1 cellular context compared by ENCODE assay signal in the genomic region with DNA sequence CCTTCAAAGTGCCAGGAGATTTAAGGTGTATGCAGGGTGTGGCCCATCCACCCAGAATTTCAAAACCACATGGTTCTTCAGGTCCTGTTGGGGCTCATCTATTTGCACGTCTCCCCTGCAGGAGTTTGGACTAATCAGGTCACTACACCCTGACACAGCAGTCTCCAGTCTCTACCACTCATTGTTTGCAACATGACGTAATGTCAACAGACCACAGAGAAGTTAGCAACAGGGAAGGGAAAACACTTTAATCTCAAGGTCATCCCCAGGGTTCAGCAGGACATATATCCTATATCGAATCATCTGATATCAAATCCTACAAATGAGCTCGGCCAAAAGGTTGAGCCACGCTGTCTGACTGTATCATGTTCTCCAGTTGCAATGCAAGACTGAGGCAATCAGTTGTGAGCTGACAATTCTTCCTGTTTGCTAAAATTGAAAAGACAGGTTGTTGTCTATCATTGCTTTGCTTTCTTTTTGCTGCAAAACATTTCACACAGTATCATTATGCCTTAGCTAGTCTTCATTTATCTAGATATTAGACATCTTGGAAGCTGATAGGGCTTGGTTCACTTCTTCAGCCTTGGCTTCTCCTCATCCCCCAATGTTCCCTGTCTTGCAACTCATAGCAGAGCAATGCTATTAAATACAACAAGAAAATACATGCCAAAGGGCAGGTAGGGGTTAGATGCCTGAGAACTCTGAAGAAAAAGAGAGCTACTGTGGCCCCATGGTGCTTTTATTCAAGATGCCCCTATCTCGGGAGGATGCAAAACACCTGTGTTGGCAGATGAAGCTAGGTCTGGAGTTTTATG.
TF ChIP-seq lines count a peak whose summit lies in the region.

No MANE protein-coding gene starts in this region.

TF ChIP-seq in HepG2, 621 proteins besides CTCF, POLR2A, EP300 and RAD21 (continued from another document and continues in another):
- TF ChIP-seq, protein P1, sequence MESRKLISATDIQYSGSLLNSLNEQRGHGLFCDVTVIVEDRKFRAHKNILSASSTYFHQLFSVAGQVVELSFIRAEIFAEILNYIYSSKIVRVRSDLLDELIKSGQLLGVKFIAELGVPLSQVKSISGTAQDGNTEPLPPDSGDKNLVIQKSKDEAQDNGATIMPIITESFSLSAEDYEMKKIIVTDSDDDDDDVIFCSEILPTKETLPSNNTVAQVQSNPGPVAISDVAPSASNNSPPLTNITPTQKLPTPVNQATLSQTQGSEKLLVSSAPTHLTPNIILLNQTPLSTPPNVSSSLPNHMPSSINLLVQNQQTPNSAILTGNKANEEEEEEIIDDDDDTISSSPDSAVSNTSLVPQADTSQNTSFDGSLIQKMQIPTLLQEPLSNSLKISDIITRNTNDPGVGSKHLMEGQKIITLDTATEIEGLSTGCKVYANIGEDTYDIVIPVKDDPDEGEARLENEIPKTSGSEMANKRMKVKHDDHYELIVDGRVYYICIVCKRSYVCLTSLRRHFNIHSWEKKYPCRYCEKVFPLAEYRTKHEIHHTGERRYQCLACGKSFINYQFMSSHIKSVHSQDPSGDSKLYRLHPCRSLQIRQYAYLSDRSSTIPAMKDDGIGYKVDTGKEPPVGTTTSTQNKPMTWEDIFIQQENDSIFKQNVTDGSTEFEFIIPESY (CRISPR knock-in tag; IDR thresholded peaks at IDR 0.05), result no peak
- no peak for TF ChIP-seq EED (CRISPR knock-in tag; IDR thresholded peaks at IDR 0.05)
- TF ChIP-seq, protein P2, sequence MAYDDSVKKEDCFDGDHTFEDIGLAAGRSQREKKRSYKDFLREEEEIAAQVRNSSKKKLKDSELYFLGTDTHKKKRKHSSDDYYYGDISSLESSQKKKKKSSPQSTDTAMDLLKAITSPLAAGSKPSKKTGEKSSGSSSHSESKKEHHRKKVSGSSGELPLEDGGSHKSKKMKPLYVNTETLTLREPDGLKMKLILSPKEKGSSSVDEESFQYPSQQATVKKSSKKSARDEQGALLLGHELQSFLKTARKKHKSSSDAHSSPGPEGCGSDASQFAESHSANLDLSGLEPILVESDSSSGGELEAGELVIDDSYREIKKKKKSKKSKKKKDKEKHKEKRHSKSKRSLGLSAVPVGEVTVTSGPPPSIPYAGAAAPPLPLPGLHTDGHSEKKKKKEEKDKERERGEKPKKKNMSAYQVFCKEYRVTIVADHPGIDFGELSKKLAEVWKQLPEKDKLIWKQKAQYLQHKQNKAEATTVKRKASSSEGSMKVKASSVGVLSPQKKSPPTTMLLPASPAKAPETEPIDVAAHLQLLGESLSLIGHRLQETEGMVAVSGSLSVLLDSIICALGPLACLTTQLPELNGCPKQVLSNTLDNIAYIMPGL (CRISPR knock-in tag; IDR thresholded peaks at IDR 0.05; ENCODE audit: borderline replicate concordance in 1 of 2, low read depth in 1 of 2), result 0 out of 4 replicates have a peak, but pooled peaks of 1 of the 2 experiments have one; percentile 28
- no peak for TF ChIP-seq PAWR (CRISPR knock-in tag; IDR thresholded peaks at IDR 0.05; ENCODE audit: borderline replicate concordance)
- TF ChIP-seq, protein P3, sequence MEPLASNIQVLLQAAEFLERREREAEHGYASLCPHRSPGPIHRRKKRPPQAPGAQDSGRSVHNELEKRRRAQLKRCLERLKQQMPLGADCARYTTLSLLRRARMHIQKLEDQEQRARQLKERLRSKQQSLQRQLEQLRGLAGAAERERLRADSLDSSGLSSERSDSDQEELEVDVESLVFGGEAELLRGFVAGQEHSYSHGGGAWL (CRISPR knock-in tag; IDR thresholded peaks at IDR 0.05), result no peak
- TF ChIP-seq, protein P4, sequence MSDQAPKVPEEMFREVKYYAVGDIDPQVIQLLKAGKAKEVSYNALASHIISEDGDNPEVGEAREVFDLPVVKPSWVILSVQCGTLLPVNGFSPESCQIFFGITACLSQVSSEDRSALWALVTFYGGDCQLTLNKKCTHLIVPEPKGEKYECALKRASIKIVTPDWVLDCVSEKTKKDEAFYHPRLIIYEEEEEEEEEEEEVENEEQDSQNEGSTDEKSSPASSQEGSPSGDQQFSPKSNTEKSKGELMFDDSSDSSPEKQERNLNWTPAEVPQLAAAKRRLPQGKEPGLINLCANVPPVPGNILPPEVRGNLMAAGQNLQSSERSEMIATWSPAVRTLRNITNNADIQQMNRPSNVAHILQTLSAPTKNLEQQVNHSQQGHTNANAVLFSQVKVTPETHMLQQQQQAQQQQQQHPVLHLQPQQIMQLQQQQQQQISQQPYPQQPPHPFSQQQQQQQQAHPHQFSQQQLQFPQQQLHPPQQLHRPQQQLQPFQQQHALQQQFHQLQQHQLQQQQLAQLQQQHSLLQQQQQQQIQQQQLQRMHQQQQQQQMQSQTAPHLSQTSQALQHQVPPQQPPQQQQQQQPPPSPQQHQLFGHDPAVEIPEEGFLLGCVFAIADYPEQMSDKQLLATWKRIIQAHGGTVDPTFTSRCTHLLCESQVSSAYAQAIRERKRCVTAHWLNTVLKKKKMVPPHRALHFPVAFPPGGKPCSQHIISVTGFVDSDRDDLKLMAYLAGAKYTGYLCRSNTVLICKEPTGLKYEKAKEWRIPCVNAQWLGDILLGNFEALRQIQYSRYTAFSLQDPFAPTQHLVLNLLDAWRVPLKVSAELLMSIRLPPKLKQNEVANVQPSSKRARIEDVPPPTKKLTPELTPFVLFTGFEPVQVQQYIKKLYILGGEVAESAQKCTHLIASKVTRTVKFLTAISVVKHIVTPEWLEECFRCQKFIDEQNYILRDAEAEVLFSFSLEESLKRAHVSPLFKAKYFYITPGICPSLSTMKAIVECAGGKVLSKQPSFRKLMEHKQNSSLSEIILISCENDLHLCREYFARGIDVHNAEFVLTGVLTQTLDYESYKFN (CRISPR knock-in tag; conservative IDR thresholded peaks at IDR 0.05), result peak; percentile 78
- peak; percentile 31; the same call in 1 of the 3 replicates for TF ChIP-seq MXI1 (IDR thresholded peaks at IDR 0.05; ENCODE audit: borderline replicate concordance, low read depth, low read length)
- no peak for TF ChIP-seq TCF7L2 (IDR thresholded peaks at IDR 0.05; ENCODE audit: low read depth, low read length)
- peak; percentile 23; the same call in 1 of the 2 replicates for TF ChIP-seq ELF1 (CRISPR knock-in tag; IDR thresholded peaks at IDR 0.05)
- TF ChIP-seq ZNF329 (CRISPR knock-in tag; IDR thresholded peaks at IDR 0.05; ENCODE audit: low read depth), result no peak
- TF ChIP-seq, protein P5, sequence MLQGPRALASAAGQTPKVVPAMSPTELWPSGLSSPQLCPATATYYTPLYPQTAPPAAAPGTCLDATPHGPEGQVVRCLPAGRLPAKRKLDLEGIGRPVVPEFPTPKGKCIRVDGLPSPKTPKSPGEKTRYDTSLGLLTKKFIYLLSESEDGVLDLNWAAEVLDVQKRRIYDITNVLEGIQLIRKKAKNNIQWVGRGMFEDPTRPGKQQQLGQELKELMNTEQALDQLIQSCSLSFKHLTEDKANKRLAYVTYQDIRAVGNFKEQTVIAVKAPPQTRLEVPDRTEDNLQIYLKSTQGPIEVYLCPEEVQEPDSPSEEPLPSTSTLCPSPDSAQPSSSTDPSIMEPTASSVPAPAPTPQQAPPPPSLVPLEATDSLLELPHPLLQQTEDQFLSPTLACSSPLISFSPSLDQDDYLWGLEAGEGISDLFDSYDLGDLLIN (CRISPR knock-in tag; IDR thresholded peaks at IDR 0.05; ENCODE audit: borderline replicate concordance), result no peak
- TF ChIP-seq ZNF557 (CRISPR knock-in tag; IDR thresholded peaks at IDR 0.05), result 0 out of 2 replicates have a peak, but pooled peaks have one; percentile 74
- TF ChIP-seq SNAI1 (CRISPR knock-in tag; IDR thresholded peaks at IDR 0.05; ENCODE audit: borderline replicate concordance), result no peak
- TF ChIP-seq ZNF34 (CRISPR knock-in tag; IDR thresholded peaks at IDR 0.05; ENCODE audit: borderline replicate concordance), result no peak
- TF ChIP-seq ZNF672 (CRISPR knock-in tag; IDR thresholded peaks at IDR 0.05), result no peak
- peak; percentile 68; the same call in 1 of the 2 replicates for TF ChIP-seq JUND (CRISPR knock-in tag; IDR thresholded peaks at IDR 0.05)
- TF ChIP-seq, protein P6, sequence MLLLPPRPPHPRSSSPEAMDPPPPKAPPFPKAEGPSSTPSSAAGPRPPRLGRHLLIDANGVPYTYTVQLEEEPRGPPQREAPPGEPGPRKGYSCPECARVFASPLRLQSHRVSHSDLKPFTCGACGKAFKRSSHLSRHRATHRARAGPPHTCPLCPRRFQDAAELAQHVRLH (CRISPR knock-in tag; IDR thresholded peaks at IDR 0.05; ENCODE audit: borderline replicate concordance, low read depth), result no peak
- TF ChIP-seq PTBP1 (IDR thresholded peaks at IDR 0.05; ENCODE audit: low read depth, low read length, poor library complexity, severe bottlenecking), result no peak
- TF ChIP-seq, protein P7, sequence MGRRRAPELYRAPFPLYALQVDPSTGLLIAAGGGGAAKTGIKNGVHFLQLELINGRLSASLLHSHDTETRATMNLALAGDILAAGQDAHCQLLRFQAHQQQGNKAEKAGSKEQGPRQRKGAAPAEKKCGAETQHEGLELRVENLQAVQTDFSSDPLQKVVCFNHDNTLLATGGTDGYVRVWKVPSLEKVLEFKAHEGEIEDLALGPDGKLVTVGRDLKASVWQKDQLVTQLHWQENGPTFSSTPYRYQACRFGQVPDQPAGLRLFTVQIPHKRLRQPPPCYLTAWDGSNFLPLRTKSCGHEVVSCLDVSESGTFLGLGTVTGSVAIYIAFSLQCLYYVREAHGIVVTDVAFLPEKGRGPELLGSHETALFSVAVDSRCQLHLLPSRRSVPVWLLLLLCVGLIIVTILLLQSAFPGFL (CRISPR knock-in tag; IDR thresholded peaks at IDR 0.05), result no peak
- TF ChIP-seq ZNF232 (CRISPR knock-in tag; IDR thresholded peaks at IDR 0.05; ENCODE audit: borderline replicate concordance), result no peak
- no peak for TF ChIP-seq RARG (CRISPR knock-in tag; IDR thresholded peaks at IDR 0.05; ENCODE audit: low read depth)
- TF ChIP-seq ZNF790 (CRISPR knock-in tag; IDR thresholded peaks at IDR 0.05; ENCODE audit: borderline replicate concordance), result no peak
- TF ChIP-seq, protein P8, sequence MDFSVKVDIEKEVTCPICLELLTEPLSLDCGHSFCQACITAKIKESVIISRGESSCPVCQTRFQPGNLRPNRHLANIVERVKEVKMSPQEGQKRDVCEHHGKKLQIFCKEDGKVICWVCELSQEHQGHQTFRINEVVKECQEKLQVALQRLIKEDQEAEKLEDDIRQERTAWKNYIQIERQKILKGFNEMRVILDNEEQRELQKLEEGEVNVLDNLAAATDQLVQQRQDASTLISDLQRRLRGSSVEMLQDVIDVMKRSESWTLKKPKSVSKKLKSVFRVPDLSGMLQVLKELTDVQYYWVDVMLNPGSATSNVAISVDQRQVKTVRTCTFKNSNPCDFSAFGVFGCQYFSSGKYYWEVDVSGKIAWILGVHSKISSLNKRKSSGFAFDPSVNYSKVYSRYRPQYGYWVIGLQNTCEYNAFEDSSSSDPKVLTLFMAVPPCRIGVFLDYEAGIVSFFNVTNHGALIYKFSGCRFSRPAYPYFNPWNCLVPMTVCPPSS (IDR thresholded peaks at IDR 0.05), result no peak
- TF ChIP-seq GFI1 (CRISPR knock-in tag; IDR thresholded peaks at IDR 0.05; ENCODE audit: borderline replicate concordance), result no peak; the same call in 1 of the 2 replicates
- no peak for TF ChIP-seq ZNF761 (CRISPR knock-in tag; conservative IDR thresholded peaks at IDR 0.05)
- TF ChIP-seq FOXP1 (IDR thresholded peaks at IDR 0.05), result peak; percentile 74; the same call in 1 of the 2 replicates
- peak; percentile 91 for TF ChIP-seq FOXP1 (CRISPR knock-in tag; IDR thresholded peaks at IDR 0.05)
- no peak for TF ChIP-seq ZNF350 (CRISPR knock-in tag; IDR thresholded peaks at IDR 0.05; ENCODE audit: borderline replicate concordance, low read depth)
- peak; percentile 36; the same call in 1 of the 2 replicates for TF ChIP-seq RXRA (CRISPR knock-in tag; IDR thresholded peaks at IDR 0.05)
- no peak for TF ChIP-seq ZNF343 (CRISPR knock-in tag; IDR thresholded peaks at IDR 0.05)
- TF ChIP-seq SOX5 (CRISPR knock-in tag; IDR thresholded peaks at IDR 0.05; ENCODE audit: borderline replicate concordance), result peak; percentile 85; the same call in 1 of the 2 replicates
- no peak for TF ChIP-seq HNF4G (IDR thresholded peaks at IDR 0.05; ENCODE audit: borderline replicate concordance, low read depth, low read length)
- TF ChIP-seq HNF4G (CRISPR knock-in tag; IDR thresholded peaks at IDR 0.05; ENCODE audit: borderline replicate concordance, low read depth), result no peak
- TF ChIP-seq, protein P9, sequence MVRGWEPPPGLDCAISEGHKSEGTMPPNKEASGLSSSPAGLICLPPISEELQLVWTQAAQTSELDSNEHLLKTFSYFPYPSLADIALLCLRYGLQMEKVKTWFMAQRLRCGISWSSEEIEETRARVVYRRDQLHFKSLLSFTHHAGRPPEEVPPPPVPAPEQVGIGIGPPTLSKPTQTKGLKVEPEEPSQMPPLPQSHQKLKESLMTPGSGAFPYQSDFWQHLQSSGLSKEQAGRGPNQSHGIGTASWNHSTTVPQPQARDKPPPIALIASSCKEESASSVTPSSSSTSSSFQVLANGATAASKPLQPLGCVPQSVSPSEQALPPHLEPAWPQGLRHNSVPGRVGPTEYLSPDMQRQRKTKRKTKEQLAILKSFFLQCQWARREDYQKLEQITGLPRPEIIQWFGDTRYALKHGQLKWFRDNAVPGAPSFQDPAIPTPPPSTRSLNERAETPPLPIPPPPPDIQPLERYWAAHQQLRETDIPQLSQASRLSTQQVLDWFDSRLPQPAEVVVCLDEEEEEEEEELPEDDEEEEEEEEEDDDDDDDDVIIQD (CRISPR knock-in tag; IDR thresholded peaks at IDR 0.05; ENCODE audit: low read depth), result peak; percentile 76; the same call in 1 of the 2 replicates
- TF ChIP-seq, protein P10, sequence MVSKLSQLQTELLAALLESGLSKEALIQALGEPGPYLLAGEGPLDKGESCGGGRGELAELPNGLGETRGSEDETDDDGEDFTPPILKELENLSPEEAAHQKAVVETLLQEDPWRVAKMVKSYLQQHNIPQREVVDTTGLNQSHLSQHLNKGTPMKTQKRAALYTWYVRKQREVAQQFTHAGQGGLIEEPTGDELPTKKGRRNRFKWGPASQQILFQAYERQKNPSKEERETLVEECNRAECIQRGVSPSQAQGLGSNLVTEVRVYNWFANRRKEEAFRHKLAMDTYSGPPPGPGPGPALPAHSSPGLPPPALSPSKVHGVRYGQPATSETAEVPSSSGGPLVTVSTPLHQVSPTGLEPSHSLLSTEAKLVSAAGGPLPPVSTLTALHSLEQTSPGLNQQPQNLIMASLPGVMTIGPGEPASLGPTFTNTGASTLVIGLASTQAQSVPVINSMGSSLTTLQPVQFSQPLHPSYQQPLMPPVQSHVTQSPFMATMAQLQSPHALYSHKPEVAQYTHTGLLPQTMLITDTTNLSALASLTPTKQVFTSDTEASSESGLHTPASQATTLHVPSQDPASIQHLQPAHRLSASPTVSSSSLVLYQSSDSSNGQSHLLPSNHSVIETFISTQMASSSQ (IDR thresholded peaks at IDR 0.05; ENCODE audit: low read depth), result no peak
- TF ChIP-seq, protein P10 (CRISPR knock-in tag; IDR thresholded peaks at IDR 0.05; ENCODE audit: borderline replicate concordance), result no peak
- TF ChIP-seq SIX1 (CRISPR knock-in tag; IDR thresholded peaks at IDR 0.05; ENCODE audit: borderline replicate concordance), result no peak
- TF ChIP-seq RAD51 (IDR thresholded peaks at IDR 0.05; ENCODE audit: borderline replicate concordance), result no peak
- TF ChIP-seq ZNF75D (CRISPR knock-in tag; IDR thresholded peaks at IDR 0.05; ENCODE audit: borderline replicate concordance), result no peak
